ENCODE assay signal across 1 cellular context in the genomic region with DNA sequence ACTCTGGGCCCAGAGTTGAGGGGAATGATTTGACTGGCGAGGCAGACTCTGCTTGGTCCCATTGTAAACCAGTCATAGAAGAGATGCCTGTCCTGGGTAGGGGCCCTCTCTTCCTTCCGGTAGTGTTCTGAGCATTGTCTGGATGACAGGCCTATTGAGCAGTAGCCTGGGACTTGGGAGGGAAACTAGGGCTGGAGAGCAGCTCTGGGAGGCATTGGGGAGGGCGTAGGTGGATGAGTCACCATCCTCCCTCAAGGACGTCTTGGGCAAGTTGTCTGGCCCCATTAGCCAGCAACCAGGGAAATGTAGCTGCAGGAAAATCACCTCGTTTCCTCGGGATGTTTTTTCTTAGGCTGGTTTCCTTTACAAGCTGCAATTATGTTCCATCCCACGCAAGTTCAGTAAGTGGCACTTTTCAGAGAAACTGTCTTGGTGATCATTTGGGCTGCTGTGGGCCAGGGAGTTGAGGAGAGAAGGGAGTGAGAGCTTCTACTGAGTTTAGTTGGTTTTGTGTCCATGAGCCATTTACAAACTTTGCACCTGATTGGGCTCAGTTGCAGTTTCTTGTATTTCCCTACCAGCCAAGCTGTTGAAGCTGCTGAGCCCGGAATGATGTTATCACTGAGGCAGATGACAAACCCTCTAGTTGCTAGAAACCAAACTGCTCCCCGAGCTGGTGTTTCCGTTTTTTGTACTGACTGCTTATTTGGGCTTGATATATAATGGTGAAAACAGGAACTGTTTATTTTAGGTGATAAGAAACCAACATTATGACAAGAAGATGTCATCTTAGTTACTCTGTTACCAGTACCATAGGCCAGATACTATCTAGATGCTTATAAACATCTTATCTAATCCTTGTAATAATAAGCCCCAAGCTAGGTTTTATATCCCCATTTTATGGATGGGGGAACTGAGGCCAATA.
TF ChIP-seq lines count a peak whose summit lies in the region.

No MANE protein-coding gene starts in this region.

TF ChIP-seq in K562, 482 proteins besides CTCF, POLR2A, EP300 and RAD21 (continued from another document and continues in another):
- TF ChIP-seq SAP30 (IDR thresholded peaks at IDR 0.05; ENCODE audit: borderline replicate concordance, insufficient read depth, low read depth, low read length, poor library complexity, severe bottlenecking) = no peak
- no peak for TF ChIP-seq HNRNPUL1 (IDR thresholded peaks at IDR 0.05; ENCODE audit: low read length)
- no peak; the same call in 1 of the 2 replicates for TF ChIP-seq ETV5 (CRISPR knock-in tag; IDR thresholded peaks at IDR 0.05; ENCODE audit: low read depth)
- TF ChIP-seq ESRRB (CRISPR knock-in tag; IDR thresholded peaks at IDR 0.05; ENCODE audit: borderline replicate concordance) = no peak
- no peak for TF ChIP-seq HIVEP1 (CRISPR knock-in tag; IDR thresholded peaks at IDR 0.05)
- TF ChIP-seq, protein P1, sequence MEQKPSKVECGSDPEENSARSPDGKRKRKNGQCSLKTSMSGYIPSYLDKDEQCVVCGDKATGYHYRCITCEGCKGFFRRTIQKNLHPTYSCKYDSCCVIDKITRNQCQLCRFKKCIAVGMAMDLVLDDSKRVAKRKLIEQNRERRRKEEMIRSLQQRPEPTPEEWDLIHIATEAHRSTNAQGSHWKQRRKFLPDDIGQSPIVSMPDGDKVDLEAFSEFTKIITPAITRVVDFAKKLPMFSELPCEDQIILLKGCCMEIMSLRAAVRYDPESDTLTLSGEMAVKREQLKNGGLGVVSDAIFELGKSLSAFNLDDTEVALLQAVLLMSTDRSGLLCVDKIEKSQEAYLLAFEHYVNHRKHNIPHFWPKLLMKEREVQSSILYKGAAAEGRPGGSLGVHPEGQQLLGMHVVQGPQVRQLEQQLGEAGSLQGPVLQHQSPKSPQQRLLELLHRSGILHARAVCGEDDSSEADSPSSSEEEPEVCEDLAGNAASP (IDR thresholded peaks at IDR 0.05) = no peak
- TF ChIP-seq, protein P2, sequence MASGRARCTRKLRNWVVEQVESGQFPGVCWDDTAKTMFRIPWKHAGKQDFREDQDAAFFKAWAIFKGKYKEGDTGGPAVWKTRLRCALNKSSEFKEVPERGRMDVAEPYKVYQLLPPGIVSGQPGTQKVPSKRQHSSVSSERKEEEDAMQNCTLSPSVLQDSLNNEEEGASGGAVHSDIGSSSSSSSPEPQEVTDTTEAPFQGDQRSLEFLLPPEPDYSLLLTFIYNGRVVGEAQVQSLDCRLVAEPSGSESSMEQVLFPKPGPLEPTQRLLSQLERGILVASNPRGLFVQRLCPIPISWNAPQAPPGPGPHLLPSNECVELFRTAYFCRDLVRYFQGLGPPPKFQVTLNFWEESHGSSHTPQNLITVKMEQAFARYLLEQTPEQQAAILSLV (tag; IDR thresholded peaks at IDR 0.05) = no peak
- TF ChIP-seq NFATC3 (IDR thresholded peaks at IDR 0.05) = no peak
- no peak for TF ChIP-seq FOXP1 (CRISPR knock-in tag; IDR thresholded peaks at IDR 0.05)
- TF ChIP-seq SRF (CRISPR knock-in tag; IDR thresholded peaks at IDR 0.05) = peak; percentile 86 to 94; a peak in 3 of 4 replicates
- TF ChIP-seq ZNF263 (CRISPR knock-in tag; IDR thresholded peaks at IDR 0.05; ENCODE audit: borderline replicate concordance) = peak; percentile 65; the same call in 1 of the 2 replicates
- no peak for TF ChIP-seq BRD9 (IDR thresholded peaks at IDR 0.05; ENCODE audit: low read depth, partially characterized antibody)
- TF ChIP-seq RBM17 (IDR thresholded peaks at IDR 0.05; ENCODE audit: borderline replicate concordance, low read depth, low read length) = no peak
- TF ChIP-seq MEF2D (tag; conservative IDR thresholded peaks at IDR 0.05; ENCODE audit: low read depth) = 0 out of 2 replicates have a peak, but pooled peaks have one; percentile 8
- TF ChIP-seq, protein P3, sequence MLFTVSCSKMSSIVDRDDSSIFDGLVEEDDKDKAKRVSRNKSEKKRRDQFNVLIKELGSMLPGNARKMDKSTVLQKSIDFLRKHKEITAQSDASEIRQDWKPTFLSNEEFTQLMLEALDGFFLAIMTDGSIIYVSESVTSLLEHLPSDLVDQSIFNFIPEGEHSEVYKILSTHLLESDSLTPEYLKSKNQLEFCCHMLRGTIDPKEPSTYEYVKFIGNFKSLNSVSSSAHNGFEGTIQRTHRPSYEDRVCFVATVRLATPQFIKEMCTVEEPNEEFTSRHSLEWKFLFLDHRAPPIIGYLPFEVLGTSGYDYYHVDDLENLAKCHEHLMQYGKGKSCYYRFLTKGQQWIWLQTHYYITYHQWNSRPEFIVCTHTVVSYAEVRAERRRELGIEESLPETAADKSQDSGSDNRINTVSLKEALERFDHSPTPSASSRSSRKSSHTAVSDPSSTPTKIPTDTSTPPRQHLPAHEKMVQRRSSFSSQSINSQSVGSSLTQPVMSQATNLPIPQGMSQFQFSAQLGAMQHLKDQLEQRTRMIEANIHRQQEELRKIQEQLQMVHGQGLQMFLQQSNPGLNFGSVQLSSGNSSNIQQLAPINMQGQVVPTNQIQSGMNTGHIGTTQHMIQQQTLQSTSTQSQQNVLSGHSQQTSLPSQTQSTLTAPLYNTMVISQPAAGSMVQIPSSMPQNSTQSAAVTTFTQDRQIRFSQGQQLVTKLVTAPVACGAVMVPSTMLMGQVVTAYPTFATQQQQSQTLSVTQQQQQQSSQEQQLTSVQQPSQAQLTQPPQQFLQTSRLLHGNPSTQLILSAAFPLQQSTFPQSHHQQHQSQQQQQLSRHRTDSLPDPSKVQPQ (CRISPR knock-in tag; IDR thresholded peaks at IDR 0.05; ENCODE audit: borderline replicate concordance) = no peak
- TF ChIP-seq HMGN3 (IDR thresholded peaks at IDR 0.05; ENCODE audit: borderline replicate concordance, extremely low read depth, insufficient read length, low read depth, low read length) = no peak
- no peak for TF ChIP-seq TGIF2 (CRISPR knock-in tag; IDR thresholded peaks at IDR 0.05)
- TF ChIP-seq RBM22 (IDR thresholded peaks at IDR 0.05; ENCODE audit: low read depth, low read length, poor library complexity, severe bottlenecking) = no peak
- TF ChIP-seq ZNF134 (CRISPR knock-in tag; conservative IDR thresholded peaks at IDR 0.05) = no peak
- TF ChIP-seq, protein P4, sequence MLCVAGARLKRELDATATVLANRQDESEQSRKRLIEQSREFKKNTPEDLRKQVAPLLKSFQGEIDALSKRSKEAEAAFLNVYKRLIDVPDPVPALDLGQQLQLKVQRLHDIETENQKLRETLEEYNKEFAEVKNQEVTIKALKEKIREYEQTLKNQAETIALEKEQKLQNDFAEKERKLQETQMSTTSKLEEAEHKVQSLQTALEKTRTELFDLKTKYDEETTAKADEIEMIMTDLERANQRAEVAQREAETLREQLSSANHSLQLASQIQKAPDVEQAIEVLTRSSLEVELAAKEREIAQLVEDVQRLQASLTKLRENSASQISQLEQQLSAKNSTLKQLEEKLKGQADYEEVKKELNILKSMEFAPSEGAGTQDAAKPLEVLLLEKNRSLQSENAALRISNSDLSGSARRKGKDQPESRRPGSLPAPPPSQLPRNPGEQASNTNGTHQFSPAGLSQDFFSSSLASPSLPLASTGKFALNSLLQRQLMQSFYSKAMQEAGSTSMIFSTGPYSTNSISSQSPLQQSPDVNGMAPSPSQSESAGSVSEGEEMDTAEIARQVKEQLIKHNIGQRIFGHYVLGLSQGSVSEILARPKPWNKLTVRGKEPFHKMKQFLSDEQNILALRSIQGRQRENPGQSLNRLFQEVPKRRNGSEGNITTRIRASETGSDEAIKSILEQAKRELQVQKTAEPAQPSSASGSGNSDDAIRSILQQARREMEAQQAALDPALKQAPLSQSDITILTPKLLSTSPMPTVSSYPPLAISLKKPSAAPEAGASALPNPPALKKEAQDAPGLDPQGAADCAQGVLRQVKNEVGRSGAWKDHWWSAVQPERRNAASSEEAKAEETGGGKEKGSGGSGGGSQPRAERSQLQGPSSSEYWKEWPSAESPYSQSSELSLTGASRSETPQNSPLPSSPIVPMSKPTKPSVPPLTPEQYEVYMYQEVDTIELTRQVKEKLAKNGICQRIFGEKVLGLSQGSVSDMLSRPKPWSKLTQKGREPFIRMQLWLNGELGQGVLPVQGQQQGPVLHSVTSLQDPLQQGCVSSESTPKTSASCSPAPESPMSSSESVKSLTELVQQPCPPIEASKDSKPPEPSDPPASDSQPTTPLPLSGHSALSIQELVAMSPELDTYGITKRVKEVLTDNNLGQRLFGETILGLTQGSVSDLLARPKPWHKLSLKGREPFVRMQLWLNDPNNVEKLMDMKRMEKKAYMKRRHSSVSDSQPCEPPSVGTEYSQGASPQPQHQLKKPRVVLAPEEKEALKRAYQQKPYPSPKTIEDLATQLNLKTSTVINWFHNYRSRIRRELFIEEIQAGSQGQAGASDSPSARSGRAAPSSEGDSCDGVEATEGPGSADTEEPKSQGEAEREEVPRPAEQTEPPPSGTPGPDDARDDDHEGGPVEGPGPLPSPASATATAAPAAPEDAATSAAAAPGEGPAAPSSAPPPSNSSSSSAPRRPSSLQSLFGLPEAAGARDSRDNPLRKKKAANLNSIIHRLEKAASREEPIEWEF (CRISPR knock-in tag; IDR thresholded peaks at IDR 0.05) = no peak
- no peak for TF ChIP-seq ZNF175 (CRISPR knock-in tag; IDR thresholded peaks at IDR 0.05; ENCODE audit: low read depth)
- no peak for TF ChIP-seq ZNF408 (CRISPR knock-in tag; IDR thresholded peaks at IDR 0.05; ENCODE audit: low read depth)
- 0 out of 2 replicates have a peak, but pooled peaks have one; percentile 67 for TF ChIP-seq KAT7 (CRISPR knock-in tag; IDR thresholded peaks at IDR 0.05; ENCODE audit: borderline replicate concordance)
- no peak for TF ChIP-seq POU5F1 (IDR thresholded peaks at IDR 0.05; ENCODE audit: borderline replicate concordance, low read depth, low read length, partially characterized antibody)
- TF ChIP-seq ZNF324 (CRISPR knock-in tag; IDR thresholded peaks at IDR 0.05) = no peak
- TF ChIP-seq, protein P5, sequence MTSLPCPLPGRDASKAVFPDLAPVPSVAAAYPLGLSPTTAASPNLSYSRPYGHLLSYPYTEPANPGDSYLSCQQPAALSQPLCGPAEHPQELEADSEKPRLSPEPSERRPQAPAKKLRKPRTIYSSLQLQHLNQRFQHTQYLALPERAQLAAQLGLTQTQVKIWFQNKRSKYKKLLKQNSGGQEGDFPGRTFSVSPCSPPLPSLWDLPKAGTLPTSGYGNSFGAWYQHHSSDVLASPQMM (CRISPR knock-in tag; IDR thresholded peaks at IDR 0.05) = no peak
- TF ChIP-seq EHMT2 (IDR thresholded peaks at IDR 0.05) = peak; percentile 84
- TF ChIP-seq, protein P6, sequence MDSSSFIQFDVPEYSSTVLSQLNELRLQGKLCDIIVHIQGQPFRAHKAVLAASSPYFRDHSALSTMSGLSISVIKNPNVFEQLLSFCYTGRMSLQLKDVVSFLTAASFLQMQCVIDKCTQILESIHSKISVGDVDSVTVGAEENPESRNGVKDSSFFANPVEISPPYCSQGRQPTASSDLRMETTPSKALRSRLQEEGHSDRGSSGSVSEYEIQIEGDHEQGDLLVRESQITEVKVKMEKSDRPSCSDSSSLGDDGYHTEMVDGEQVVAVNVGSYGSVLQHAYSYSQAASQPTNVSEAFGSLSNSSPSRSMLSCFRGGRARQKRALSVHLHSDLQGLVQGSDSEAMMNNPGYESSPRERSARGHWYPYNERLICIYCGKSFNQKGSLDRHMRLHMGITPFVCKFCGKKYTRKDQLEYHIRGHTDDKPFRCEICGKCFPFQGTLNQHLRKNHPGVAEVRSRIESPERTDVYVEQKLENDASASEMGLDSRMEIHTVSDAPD (CRISPR knock-in tag; IDR thresholded peaks at IDR 0.05) = no peak
- TF ChIP-seq ETS2 (tag; IDR thresholded peaks at IDR 0.05; ENCODE audit: borderline replicate concordance, poor library complexity, severe bottlenecking) = no peak
- no peak for TF ChIP-seq ZNF696 (CRISPR knock-in tag; conservative IDR thresholded peaks at IDR 0.05)
- TF ChIP-seq TAF15 (IDR thresholded peaks at IDR 0.05; ENCODE audit: low read depth, low read length) = no peak
- TF ChIP-seq SIX5 (IDR thresholded peaks at IDR 0.05; ENCODE audit: borderline replicate concordance in 1 of 2, insufficient read depth in 1 of 2, low read depth in 1 of 2, low read length in 2 of 2) = no peak
- TF ChIP-seq, protein P7, sequence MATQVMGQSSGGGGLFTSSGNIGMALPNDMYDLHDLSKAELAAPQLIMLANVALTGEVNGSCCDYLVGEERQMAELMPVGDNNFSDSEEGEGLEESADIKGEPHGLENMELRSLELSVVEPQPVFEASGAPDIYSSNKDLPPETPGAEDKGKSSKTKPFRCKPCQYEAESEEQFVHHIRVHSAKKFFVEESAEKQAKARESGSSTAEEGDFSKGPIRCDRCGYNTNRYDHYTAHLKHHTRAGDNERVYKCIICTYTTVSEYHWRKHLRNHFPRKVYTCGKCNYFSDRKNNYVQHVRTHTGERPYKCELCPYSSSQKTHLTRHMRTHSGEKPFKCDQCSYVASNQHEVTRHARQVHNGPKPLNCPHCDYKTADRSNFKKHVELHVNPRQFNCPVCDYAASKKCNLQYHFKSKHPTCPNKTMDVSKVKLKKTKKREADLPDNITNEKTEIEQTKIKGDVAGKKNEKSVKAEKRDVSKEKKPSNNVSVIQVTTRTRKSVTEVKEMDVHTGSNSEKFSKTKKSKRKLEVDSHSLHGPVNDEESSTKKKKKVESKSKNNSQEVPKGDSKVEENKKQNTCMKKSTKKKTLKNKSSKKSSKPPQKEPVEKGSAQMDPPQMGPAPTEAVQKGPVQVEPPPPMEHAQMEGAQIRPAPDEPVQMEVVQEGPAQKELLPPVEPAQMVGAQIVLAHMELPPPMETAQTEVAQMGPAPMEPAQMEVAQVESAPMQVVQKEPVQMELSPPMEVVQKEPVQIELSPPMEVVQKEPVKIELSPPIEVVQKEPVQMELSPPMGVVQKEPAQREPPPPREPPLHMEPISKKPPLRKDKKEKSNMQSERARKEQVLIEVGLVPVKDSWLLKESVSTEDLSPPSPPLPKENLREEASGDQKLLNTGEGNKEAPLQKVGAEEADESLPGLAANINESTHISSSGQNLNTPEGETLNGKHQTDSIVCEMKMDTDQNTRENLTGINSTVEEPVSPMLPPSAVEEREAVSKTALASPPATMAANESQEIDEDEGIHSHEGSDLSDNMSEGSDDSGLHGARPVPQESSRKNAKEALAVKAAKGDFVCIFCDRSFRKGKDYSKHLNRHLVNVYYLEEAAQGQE (CRISPR knock-in tag; IDR thresholded peaks at IDR 0.05; ENCODE audit: low read depth) = peak; percentile 24; the same call in 1 of the 2 replicates
- TF ChIP-seq KLF10 (CRISPR knock-in tag; IDR thresholded peaks at IDR 0.05) = no peak
- TF ChIP-seq TCF3 (CRISPR knock-in tag; IDR thresholded peaks at IDR 0.05) = 0 out of 2 replicates have a peak, but pooled peaks have one; percentile 8
- TF ChIP-seq, protein P8, sequence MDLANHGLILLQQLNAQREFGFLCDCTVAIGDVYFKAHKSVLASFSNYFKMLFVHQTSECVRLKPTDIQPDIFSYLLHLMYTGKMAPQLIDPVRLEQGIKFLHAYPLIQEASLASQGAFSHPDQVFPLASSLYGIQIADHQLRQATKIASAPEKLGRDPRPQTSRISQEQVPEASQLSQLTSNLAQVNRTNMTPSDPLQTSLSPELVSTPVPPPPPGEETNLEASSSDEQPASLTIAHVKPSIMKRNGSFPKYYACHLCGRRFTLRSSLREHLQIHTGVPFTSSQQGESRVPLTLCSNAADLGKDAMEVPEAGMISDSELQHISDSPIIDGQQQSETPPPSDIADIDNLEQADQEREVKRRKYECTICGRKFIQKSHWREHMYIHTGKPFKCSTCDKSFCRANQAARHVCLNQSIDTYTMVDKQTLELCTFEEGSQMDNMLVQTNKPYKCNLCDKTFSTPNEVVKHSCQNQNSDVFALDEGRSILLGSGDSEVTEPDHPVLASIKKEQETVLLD (IDR thresholded peaks at IDR 0.05) = peak; percentile 36; the same call in 1 of the 2 replicates
- TF ChIP-seq PCBP1 (IDR thresholded peaks at IDR 0.05; ENCODE audit: low read depth, low read length, poor library complexity, severe bottlenecking) = no peak
- no peak; a peak in 1 of 3 replicates for TF ChIP-seq CBX3 (IDR thresholded peaks at IDR 0.05; ENCODE audit: borderline replicate concordance in 1 of 2, low read length in 2 of 2)
